ENCODE assay signal across 11 cellular contexts in genomic region chr6:111846511-111847409, GRCh38. TPM values are rescaled to one million over a fixed set of nuclear protein-coding genes. Genes with fewer than 3 reads are reported as not detected.
A peak's percentile ranks its signal among the peaks of the same experiment; 100 is the strongest.
DNase-seq lines count a peak whose midpoint lies in the region; ATAC-seq and TF ChIP-seq lines count a peak whose summit lies in the region.
"Had no signal": no experiment of that assay in that cellular context is flagged by ENCODE, and none has a peak within 500 bp of the region (broad histone marks: within the 10 kb centered on the region; RNA-seq: fewer than 3 reads in every experiment).

No MANE protein-coding gene starts in this region.

- peaks cover 34% of the 10 kb centered on the region for H3K4me1 ChIP-seq in BE2C

- H3K27me3 ChIP-seq in BE2C = no peaks in the 10 kb centered on the region

- ATAC-seq in activated B cell treated with CpG ODN at 0.5 μM for 24 hours (ENCODE audit: low read depth) (no peak), left ventricle myocardium superior (peak; percentile 66), HG03039 (IDR thresholded peaks at IDR 0.05; ENCODE audit: unreplicated experiment) (no peak)

- DNase-seq in BE2C (peak; percentile 30), DMS79 (lab: John Stamatoyannopoulos, UW) (peak; percentile 14), activated B cell treated with CpG ODN at 0.5 μM for 24 hours (no peak), left ventricle myocardium superior (peak; percentile 79), NCI-H1436 treated with DMSO at 0.1 percent for 48 hours (lab: John Stamatoyannopoulos, UW) (no peak), SW 1271 (lab: John Stamatoyannopoulos, UW) (no peak), HFFc6 (no peak)
- DNase-seq: activated CD8-positive, alpha-beta memory T cell treated with anti-CD3 and anti-CD28 coated beads, Interleukin-2, amount 50 U/mL, for 48 hours; SK-N-SH had no signal

- no peaks in the 10 kb centered on the region for H3K36me3 Mint-ChIP-seq in activated B cell treated with CpG ODN at 0.5 μM for 24 hours (ENCODE audit: low read depth)
- H3K36me3 Mint-ChIP-seq in HFFc6 (ENCODE audit: low read depth) = no peaks in the 10 kb centered on the region

- peaks cover 3% of the 10 kb centered on the region; the same call in 1 of the 2 replicates for H3K36me3 ChIP-seq in BE2C

- peak overlapping the region; percentile 19 for H3K4me3 Mint-ChIP-seq in activated B cell treated with CpG ODN at 0.5 μM for 24 hours
- no peak overlapping the region for H3K4me3 Mint-ChIP-seq in HFFc6
- H3K4me3 Mint-ChIP-seq: dendritic cell treated with granulocyte-macrophage colony-stimulating factor and Interleukin-4, amounts not matched to agents 40 ng/mL and 50 ng/mL, for 4 days had no signal

- no peaks in the 10 kb centered on the region for H3K9me3 ChIP-seq in BE2C
- H3K9me3 ChIP-seq: SK-N-SH had no signal

- no peaks in the 10 kb centered on the region for H3K27me3 Mint-ChIP-seq in activated B cell treated with CpG ODN at 0.5 μM for 24 hours
- peaks cover 3% of the 10 kb centered on the region for H3K27me3 Mint-ChIP-seq in HFFc6 (ENCODE audit: insufficient read depth)
- H3K27me3 Mint-ChIP-seq: dendritic cell treated with granulocyte-macrophage colony-stimulating factor and Interleukin-4, amounts not matched to agents 40 ng/mL and 50 ng/mL, for 4 days had no signal

- no peak overlapping the region for H3K27ac Mint-ChIP-seq in activated B cell treated with CpG ODN at 0.5 μM for 24 hours
- no peak overlapping the region for H3K27ac Mint-ChIP-seq in HFFc6
- H3K27ac Mint-ChIP-seq: dendritic cell treated with granulocyte-macrophage colony-stimulating factor and Interleukin-4, amounts not matched to agents 40 ng/mL and 50 ng/mL, for 4 days had no signal

- TF ChIP-seq CTCF in BE2C (IDR thresholded peaks at IDR 0.05; ENCODE audit: low read depth, low read length) = no peak
- no peak for TF ChIP-seq CTCF in activated B cell treated with CpG ODN at 0.5 μM for 24 hours (IDR thresholded peaks at IDR 0.05)
- TF ChIP-seq CTCF in HFFc6 (IDR thresholded peaks at IDR 0.05) = no peak

- H3K9me3 Mint-ChIP-seq in activated B cell treated with CpG ODN at 0.5 μM for 24 hours (no peaks in the 10 kb centered on the region), HFFc6 (no peaks in the 10 kb centered on the region)
- H3K9me3 Mint-ChIP-seq: dendritic cell treated with granulocyte-macrophage colony-stimulating factor and Interleukin-4, amounts not matched to agents 40 ng/mL and 50 ng/mL, for 4 days had no signal

- CTCF ChIA-PET in activated B cell treated with CpG ODN at 0.5 μM for 24 hours (lab: Charles Lee) = no interaction called here

- intact Hi-C loops in activated B cell treated with CpG ODN at 0.5 μM for 24 hours (cut with micrococcal nuclease) (loop anchor here (10.0 kb wide), 1 partner anchor 362 kb away; the partner anchor contains the start of gene REV3L), left ventricle myocardium superior (cut with micrococcal nuclease) (no loop called here)

- H3K4me3 ChIP-seq in BE2C (ENCODE audit: low read depth, low read length) = no peak overlapping the region

- H3K4me1 Mint-ChIP-seq in activated B cell treated with CpG ODN at 0.5 μM for 24 hours (peaks cover 29% of the 10 kb centered on the region), HFFc6 (ENCODE audit: low read depth) (peaks cover 38% of the 10 kb centered on the region)

- POLR2A ChIA-PET in activated B cell treated with CpG ODN at 0.5 μM for 24 hours (lab: Charles Lee) = no interaction called here

RNA-seq across cellular contexts. Expression of gene FYN, which starts 26.5 kb away (rescaled TPM):
- 221 TPM for polyA plus RNA-seq in BE2C (2012; ENCODE audit: insufficient read depth, insufficient read length, low read depth)
- total RNA-seq in activated B cell treated with CpG ODN at 0.5 μM for 24 hours (57.8 and 64.7 TPM in 2 replicates), left ventricle myocardium superior (51.6 TPM)
- total RNA-seq in HFFc6 (2021; fragmentation: NEBNext Ultra II Directional; extraction: Animal tissue kit (Norgen Biotek cat#: 25700)) = 10 to 100 TPM; 41.5 to 59.9 (median 49.7) TPM

Comparison
In these comparisons a context has a peak if more than half of its experiments do, and no peak if none do; other contexts are left out.
1. DNase-seq: peak in BE2C (single experiment), DMS79 (single experiment) and left ventricle myocardium superior (single experiment); none in activated B cell treated with CpG ODN at 0.5 μM for 24 hours (single experiment), NCI-H1436 treated with DMSO at 0.1 percent for 48 hours (single experiment), SW 1271 (0 of 2) and HFFc6 (single experiment).